Comparison of ENCODE assay signal across 12 cellular contexts in the genomic region with DNA sequence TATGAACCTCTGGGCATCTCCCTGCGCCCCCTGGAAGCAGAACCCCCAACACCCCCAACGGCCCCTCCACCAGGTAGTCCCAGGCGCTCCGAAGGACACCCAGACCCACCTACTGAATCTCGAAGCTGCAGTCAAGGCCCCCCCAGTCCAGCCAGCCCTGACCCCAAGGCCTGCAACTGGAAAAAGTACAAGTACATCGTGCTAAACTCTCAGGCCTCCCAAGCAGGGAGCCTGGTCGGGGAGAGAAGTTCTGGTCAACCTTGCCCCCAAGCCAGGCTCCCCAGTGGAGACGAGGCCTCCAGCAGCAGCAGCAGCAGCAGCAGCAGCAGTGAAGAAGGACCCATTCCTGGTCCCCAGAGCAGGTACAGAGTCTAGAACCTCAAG. TPM values are rescaled to one million over a fixed set of nuclear protein-coding genes. Genes with fewer than 3 reads are reported as not detected.
DNase-seq lines count a peak whose midpoint lies in the region; ATAC-seq and TF ChIP-seq lines count a peak whose summit lies in the region.
"Had no signal": no experiment of that assay in that cellular context is flagged by ENCODE, and none has a peak within 500 bp of the region (broad histone marks: within the 10 kb centered on the region; RNA-seq: fewer than 3 reads in every experiment).

No MANE protein-coding gene starts in this region.

- H3K79me2 ChIP-seq in DOHH2 (ENCODE audit: control insufficient read depth, low read length) = no peaks in the 10 kb centered on the region

- peaks cover 10% of the 10 kb centered on the region for H3K27me3 ChIP-seq in DOHH2 (ENCODE audit: control insufficient read depth, low read length)

- no peak for TF ChIP-seq CTCF in DOHH2 (IDR thresholded peaks at IDR 0.05; ENCODE audit: low read depth, low read length, poor library complexity, severe bottlenecking)

- H3K4me1 ChIP-seq in DOHH2 (ENCODE audit: control insufficient read depth, low read length) = peaks cover 30% of the 10 kb centered on the region

- H3K27me3 Mint-ChIP-seq in activated T-helper 17 cell treated with anti-CD3 and anti-CD28 coated beads, Interleukin-2, amount 50 U/mL, for 72 hours = no peaks in the 10 kb centered on the region
- H3K27me3 Mint-ChIP-seq: B cell had no signal

- no peaks in the 10 kb centered on the region for H3K36me3 ChIP-seq in DOHH2 (ENCODE audit: control insufficient read depth, low read length)
- H3K36me3 ChIP-seq: left lung had no signal

- H3K9me2 ChIP-seq in DOHH2 (replicated peaks; ENCODE audit: control insufficient read depth, low read length) = no peaks in the 10 kb centered on the region

- no peak overlapping the region for H3K27ac ChIP-seq in DOHH2 (ENCODE audit: low read depth, low read length)
- H3K27ac ChIP-seq: left lung had no signal

- H3K4me2 ChIP-seq in DOHH2 (ENCODE audit: low read length) = 0 out of 2 replicates have a peak overlapping the region, but pooled peaks have one; percentile 13

- H3K9me3 ChIP-seq in DOHH2 (ENCODE audit: control insufficient read depth, insufficient read depth, low read length) = no peaks in the 10 kb centered on the region
- H3K9me3 ChIP-seq: left lung had no signal

- ATAC-seq in activated T-helper 17 cell treated with anti-CD3 and anti-CD28 coated beads, Interleukin-2, amount 50 U/mL, for 72 hours (replicated peaks) = no peak
- ATAC-seq in GM19351 (IDR thresholded peaks at IDR 0.05; ENCODE audit: unreplicated experiment) (no peak), GM21786 (IDR thresholded peaks at IDR 0.05; ENCODE audit: unreplicated experiment) (no peak)

- peak overlapping the region; percentile 87 for H3K4me3 Mint-ChIP-seq in activated T-helper 17 cell treated with anti-CD3 and anti-CD28 coated beads, Interleukin-2, amount 50 U/mL, for 72 hours

- peak; percentile 76 for DNase-seq in posterior vena cava (ENCODE audit: low spot score)
- DNase-seq: left lung; NCI-H446 treated with DMSO at 0.1 percent for 48 hours; stimulated activated CD4-positive, alpha-beta T cell treated with anti-CD3 and anti-CD28 coated beads, Interleukin-15, amount 100 ng/mL, for 24 hours had no signal

- peaks cover 21% of the 10 kb centered on the region for H3K4me1 Mint-ChIP-seq in activated T-helper 17 cell treated with anti-CD3 and anti-CD28 coated beads, Interleukin-2, amount 50 U/mL, for 72 hours

- no peak overlapping the region for H3K4me3 ChIP-seq in DOHH2 (ENCODE audit: low read length)

- no peaks in the 10 kb centered on the region for H4K20me1 ChIP-seq in DOHH2 (ENCODE audit: control insufficient read depth, insufficient read depth, low read depth, low read length)

- peaks cover 2% of the 10 kb centered on the region; the same call in 1 of the 2 replicates for H3F3A ChIP-seq in DOHH2 (ENCODE audit: control insufficient read depth, insufficient read depth)

- intact Hi-C loops in posterior vena cava (cut with DNase I) = no loop called here

- H3K36me3 Mint-ChIP-seq in activated T-helper 17 cell treated with anti-CD3 and anti-CD28 coated beads, Interleukin-2, amount 50 U/mL, for 72 hours (ENCODE audit: low read depth) = no peaks in the 10 kb centered on the region

- no peak overlapping the region for H3K27ac Mint-ChIP-seq in activated T-helper 17 cell treated with anti-CD3 and anti-CD28 coated beads, Interleukin-2, amount 50 U/mL, for 72 hours

- H3K9me3 Mint-ChIP-seq in activated T-helper 17 cell treated with anti-CD3 and anti-CD28 coated beads, Interleukin-2, amount 50 U/mL, for 72 hours = no peaks in the 10 kb centered on the region

RNA-seq across cellular contexts. Expression of a gene that starts 1.5 kb away (rescaled TPM):
- total RNA-seq in activated T-helper 17 cell treated with anti-CD3 and anti-CD28 coated beads, Interleukin-2, amount 50 U/mL, for 72 hours = 1 to 10 TPM in 1 of 2 donors, under 1 TPM in 1; 0.50 to 2.3 TPM
- 10 to 100 TPM; 21.2 to 29.7 TPM for total RNA-seq in posterior vena cava
- total RNA-seq: fibroblast of villous mesenchyme, SK-MEL-5 had no signal

RNA-seq across cellular contexts. Expression of a gene that starts 11.4 kb away (rescaled TPM):
- total RNA-seq in activated T-helper 17 cell treated with anti-CD3 and anti-CD28 coated beads, Interleukin-2, amount 50 U/mL, for 72 hours = 10 to 100 TPM; 10.7 to 11.8 TPM
- 1 to 10 TPM; 1.5 to 1.6 TPM for total RNA-seq in posterior vena cava

RNA-seq across cellular contexts. Expression of a gene that starts 12.0 kb away (rescaled TPM):
- total RNA-seq in activated T-helper 17 cell treated with anti-CD3 and anti-CD28 coated beads, Interleukin-2, amount 50 U/mL, for 72 hours = 100 to 1,000 TPM; 162 to 180 TPM
- 100 to 1,000 TPM; 153 to 154 TPM for total RNA-seq in posterior vena cava

RNA-seq across cellular contexts. Expression of a gene that starts 19.5 kb away (rescaled TPM):
- total RNA-seq in activated T-helper 17 cell treated with anti-CD3 and anti-CD28 coated beads, Interleukin-2, amount 50 U/mL, for 72 hours = 1 to 10 TPM in 1 of 2 donors, under 1 TPM in 1; 0.63 to 3.5 TPM
- total RNA-seq in posterior vena cava = 1 to 10 TPM in 1 of 2 donors, under 1 TPM in 1; 0.52 to 1.3 TPM
- total RNA-seq: fibroblast of villous mesenchyme, SK-MEL-5 had no signal

RNA-seq across cellular contexts. Expression of a gene that starts 28.5 kb away (rescaled TPM):
- not detected for total RNA-seq in activated T-helper 17 cell treated with anti-CD3 and anti-CD28 coated beads, Interleukin-2, amount 50 U/mL, for 72 hours
- total RNA-seq in posterior vena cava = under 1 TPM in 1 of 2 donors, not detected in 1; 0.14 TPM
- total RNA-seq: B cell, fibroblast of villous mesenchyme, pulmonary artery endothelial cell, SK-MEL-5 had no signal

Comparison
In these comparisons a context has a peak if more than half of its experiments do, and no peak if none do; other contexts are left out.
1. RNA of a gene that starts 1.5 kb away (total RNA-seq): 21.2 to 29.7 TPM in posterior vena cava; 0.50 to 2.3 TPM in activated T-helper 17 cell treated with anti-CD3 and anti-CD28 coated beads, Interleukin-2, amount 50 U/mL, for 72 hours; every median in the first group is over 4 times any median in the second.
2. RNA of a gene that starts 11.4 kb away (total RNA-seq): 10.7 to 11.8 TPM in activated T-helper 17 cell treated with anti-CD3 and anti-CD28 coated beads, Interleukin-2, amount 50 U/mL, for 72 hours; 1.5 to 1.6 TPM in posterior vena cava; every median in the first group is over 4 times any median in the second.